ENCODE assay signal across 21 cellular contexts in the genomic region with DNA sequence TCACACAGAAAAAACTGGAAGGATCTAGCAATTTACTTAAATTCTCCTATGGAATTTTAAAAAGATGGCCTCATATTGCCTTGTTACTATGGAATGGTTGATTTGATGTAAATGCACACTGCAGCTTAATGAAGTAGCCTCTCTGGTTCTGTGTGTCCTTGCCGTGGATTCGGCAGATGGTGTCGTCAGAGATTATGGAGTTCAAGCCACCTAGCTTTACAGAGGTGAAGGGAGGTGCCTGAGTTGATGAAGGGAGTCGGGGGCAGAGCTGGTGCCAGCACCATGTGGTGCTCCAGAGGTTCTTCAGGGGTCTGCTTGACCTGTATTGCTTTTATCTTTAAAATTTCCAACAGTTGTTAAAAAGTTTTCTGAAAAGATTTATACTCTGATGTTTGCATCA. TPM values are rescaled to one million over a fixed set of nuclear protein-coding genes. Genes with fewer than 3 reads are reported as not detected.
DNase-seq lines count a peak whose midpoint lies in the region; ATAC-seq and TF ChIP-seq lines count a peak whose summit lies in the region.
"Had no signal": no experiment of that assay in that cellular context is flagged by ENCODE, and none has a peak within 500 bp of the region (broad histone marks: within the 10 kb centered on the region; RNA-seq: fewer than 3 reads in every experiment).

No MANE protein-coding gene starts in this region.

- H3K9me3 ChIP-seq in BLaER1 treated with 17β-estradiol and CSF1 and Interleukin-3, amounts not matched to agents 10 nM and 100 nM (replicated peaks in 1 of 11), result no peaks in the 10 kb centered on the region
- H3K9me3 ChIP-seq in IMR-90 (ENCODE audit: control insufficient read depth, insufficient read depth, low read length), result no peaks in the 10 kb centered on the region
- H3K9me3 ChIP-seq: MG63, SJCRH30 had no signal

- H2BK20ac ChIP-seq in IMR-90 (ENCODE audit: low read depth, low read length), result no peak overlapping the region

- H2BK15ac ChIP-seq in IMR-90 (ENCODE audit: low read depth, low read length), result no peak overlapping the region

- no peak overlapping the region for H2AK5ac ChIP-seq in IMR-90 (ENCODE audit: low read depth, low read length)

- intact Hi-C loops in IMR-90 (cut with micrococcal nuclease), result no loop called here

- no peak overlapping the region for H2BK120ac ChIP-seq in IMR-90 (ENCODE audit: low read depth, low read length)

- H3K9me1 ChIP-seq in IMR-90 (ENCODE audit: insufficient read depth, low read length), result peaks cover 37% of the 10 kb centered on the region

- no TSS peak for BruUV-seq in IMR-90 (replicated peaks; lab: Mats Ljungman, UMichigan)

- peaks cover 40 to 82% of the 10 kb centered on the region in 2 experiments for H3K79me1 ChIP-seq in IMR-90 (ENCODE audit: low read depth in 1 of 2, low read length in 2 of 2)

- H4K5ac ChIP-seq in IMR-90 (ENCODE audit: low read depth, low read length), result 0 out of 2 replicates have a peak overlapping the region, but pooled peaks have one; percentile 41

- H3K4me3 Mint-ChIP-seq in WTC11, result no peak overlapping the region
- H3K4me3 Mint-ChIP-seq in nephron, result no peak overlapping the region
- H3K4me3 Mint-ChIP-seq: B cell; CD4-positive, alpha-beta memory T cell had no signal

- peaks cover 0 to 61% (median 17%) of the 10 kb centered on the region in 11 experiments; a peak in 16 of 22 replicates for H4K20me1 ChIP-seq in BLaER1 treated with 17β-estradiol and CSF1 and Interleukin-3, amounts not matched to agents 10 nM and 100 nM
- peaks cover 34% of the 10 kb centered on the region; the same call in 1 of the 2 replicates for H4K20me1 ChIP-seq in IMR-90 (ENCODE audit: insufficient read depth, low read length)

- dilution Hi-C loops in IMR-90 (cut with HindIII; ENCODE audit: low sequenced_read_pairs, unreplicated experiment), result no loop called here

- TF ChIP-seq CTCF in IMR-90 (conservative IDR thresholded peaks at IDR 0.05; ENCODE audit: low read depth, low read length) (no peak), WTC11 (IDR thresholded peaks at IDR 0.05) (no peak), nephron (IDR thresholded peaks at IDR 0.05; ENCODE audit: unreplicated experiment in 3 of 3) (no peak)

- in situ Hi-C loops in IMR-90 (cut with MboI; ENCODE audit: low sequenced_read_pairs), result no loop called here

- H3K9me3 Mint-ChIP-seq in WTC11 (no peaks in the 10 kb centered on the region), nephron (no peaks in the 10 kb centered on the region)
- H3K9me3 Mint-ChIP-seq: CD4-positive, alpha-beta memory T cell had no signal

- H4K91ac ChIP-seq in IMR-90 (ENCODE audit: insufficient read depth, low read depth, low read length), result no peak overlapping the region; the same call in 1 of the 2 replicates

- no peak overlapping the region for H3K56ac ChIP-seq in IMR-90 (ENCODE audit: extremely low read depth, insufficient read depth, low read length)

- no peak overlapping the region for H2BK5ac ChIP-seq in IMR-90 (ENCODE audit: low read depth, low read length, poor library complexity, severe bottlenecking)

- H4K8ac ChIP-seq in IMR-90 (ENCODE audit: low read depth in 2 of 2, low read length in 2 of 2), result no peak overlapping the region

- H3K4me3 ChIP-seq in BLaER1 treated with 17β-estradiol and CSF1 and Interleukin-3, amounts not matched to agents 10 nM and 100 nM, result no peak overlapping the region
- H3K4me3 ChIP-seq in IMR-90 (ENCODE audit: insufficient read depth, low read depth, low read length), result no peak overlapping the region
- H3K4me3 ChIP-seq: GM12878, MG63, SJCRH30 had no signal

- no peak overlapping the region for H2AK9ac ChIP-seq in IMR-90 (replicated peaks; ENCODE audit: low read depth, low read length, poor library complexity)

- no peaks in the 10 kb centered on the region for H3K27me3 ChIP-seq in BLaER1 treated with 17β-estradiol and CSF1 and Interleukin-3, amounts not matched to agents 10 nM and 100 nM
- H3K27me3 ChIP-seq in IMR-90 (ENCODE audit: control insufficient read depth, insufficient read depth, low read length), result no peaks in the 10 kb centered on the region
- H3K27me3 ChIP-seq: MG63, SJCRH30 had no signal

- ATAC-seq in IMR-90 (ENCODE audit: low read depth), result no peak
- ATAC-seq in WTC11, result no peak
- ATAC-seq in GM21528 (IDR thresholded peaks at IDR 0.05; ENCODE audit: low FRiP score, unreplicated experiment), result no peak
- ATAC-seq: GM12878 had no signal

- H3K23ac ChIP-seq in IMR-90 (ENCODE audit: low read depth, low read length), result no peak overlapping the region

- H3K4me1 Mint-ChIP-seq in WTC11 (peaks cover 48% of the 10 kb centered on the region), nephron (peaks cover 68% of the 10 kb centered on the region)
- H3K4me1 Mint-ChIP-seq: B cell had no signal

- no peak overlapping the region for H2AFZ ChIP-seq in IMR-90 (replicated peaks; ENCODE audit: low read length, poor library complexity)

- DNase-seq in IMR-90 (no peak), WTC11 (ENCODE audit: low spot score) (no peak), islet precursor cell (no peak)
- no peak for DNase-seq in activated naive CD4-positive, alpha-beta T cell treated with Interleukin-2 at 50 U/mL for 16 hours
- DNase-seq: CD4-positive, alpha-beta memory T cell; DND-41; GDM1; GOT3; MG63; NCI-H1092; NCI-H146; NCI-H226; SJCRH30; SW 1271 had no signal

- no peak for TF ChIP-seq RAD21 in IMR-90 (IDR thresholded peaks at IDR 0.05; ENCODE audit: low read length)

- POLR2A ChIA-PET in IMR-90 (lab: Charles Lee; ENCODE audit: unreplicated experiment), result no interaction called here
- POLR2A ChIA-PET in WTC11 (lab: Charles Lee), result no interaction called here

- H3K36me3 Mint-ChIP-seq in WTC11 (no peaks in the 10 kb centered on the region), nephron (ENCODE audit: low read depth) (peaks cover 3% of the 10 kb centered on the region)
- H3K36me3 Mint-ChIP-seq: CD4-positive, alpha-beta memory T cell had no signal

- H3K14ac ChIP-seq in IMR-90 (replicated peaks; ENCODE audit: low read depth, low read length), result no peak overlapping the region; the same call in 1 of the 2 replicates

- CTCF ChIA-PET in IMR-90 (lab: Yijun Ruan, JAX), result no interaction called here
- CTCF ChIA-PET in WTC11 (lab: Charles Lee), result no interaction called here

- 0 out of 2 replicates have a peak overlapping the region, but pooled peaks have one; percentile 34 for H3K27ac Mint-ChIP-seq in WTC11
- peak overlapping the region; percentile 9 to 96 (median 70) for H3K27ac Mint-ChIP-seq in nephron
- H3K27ac Mint-ChIP-seq: B cell; CD4-positive, alpha-beta memory T cell had no signal

- H3K36me3 ChIP-seq in BLaER1 treated with 17β-estradiol and CSF1 and Interleukin-3, amounts not matched to agents 10 nM and 100 nM, result peaks cover 0 to 8% (median 0%) of the 10 kb centered on the region in 11 experiments; a peak in 3 of 22 replicates
- no peaks in the 10 kb centered on the region for H3K36me3 ChIP-seq in IMR-90 (ENCODE audit: control insufficient read depth, insufficient read depth, low read length)

- H3K4me2 ChIP-seq in BLaER1 treated with 17β-estradiol and CSF1 and Interleukin-3, amounts not matched to agents 10 nM and 100 nM, result peak overlapping the region in 6 of 11 experiments; percentile 13 to 95 (median 84); a peak in 6 of 22 replicates
- no peak overlapping the region for H3K4me2 ChIP-seq in IMR-90 (ENCODE audit: low read depth, low read length)
- H3K4me2 ChIP-seq: KMS-11 had no signal

- H3K27ac ChIP-seq in BLaER1 treated with 17β-estradiol and CSF1 and Interleukin-3, amounts not matched to agents 10 nM and 100 nM, result no peak overlapping the region
- H3K27ac ChIP-seq in IMR-90 (ENCODE audit: insufficient read depth, low read length), result no peak overlapping the region
- H3K27ac ChIP-seq: KMS-11, RWPE1, SJCRH30 had no signal

- no peak for TF ChIP-seq POLR2A in IMR-90 (IDR thresholded peaks at IDR 0.05; ENCODE audit: low read depth, low read length)

- peaks cover 69 to 91% (median 76%) of the 10 kb centered on the region in 10 experiments for H3K4me1 ChIP-seq in BLaER1 treated with 17β-estradiol and CSF1 and Interleukin-3, amounts not matched to agents 10 nM and 100 nM
- H3K4me1 ChIP-seq in IMR-90 (ENCODE audit: control insufficient read depth, insufficient read depth, low read length), result peaks cover 35% of the 10 kb centered on the region

- no peak overlapping the region for H3K18ac ChIP-seq in IMR-90 (ENCODE audit: low read depth, low read length)

- no peak overlapping the region for H3K4ac ChIP-seq in IMR-90 (ENCODE audit: low read depth, low read length)

- no CpG with 5 or more reads among the region's 4 CpGs for WGBS in IMR-90 (ENCODE audit: extremely low coverage in 2 of 2, insufficient read length in 1 of 2), 2 experiments

- H3K27me3 Mint-ChIP-seq in WTC11 (ENCODE audit: low read depth) (no peaks in the 10 kb centered on the region), nephron (ENCODE audit: low read depth) (peaks cover 3% of the 10 kb centered on the region)

- no peak overlapping the region for H3K9ac ChIP-seq in BLaER1 treated with 17β-estradiol and CSF1 and Interleukin-3, amounts not matched to agents 10 nM and 100 nM
- H3K9ac ChIP-seq in IMR-90 (ENCODE audit: low read depth, low read length), result no peak overlapping the region
- H3K9ac ChIP-seq: KMS-11 had no signal

TF ChIP-seq in IMR-90, 13 proteins besides CTCF, POLR2A, EP300 and RAD21 (continues in another document):
- no peak for TF ChIP-seq CHD1 (IDR thresholded peaks at IDR 0.05; ENCODE audit: low read depth, low read length)
- no peak for TF ChIP-seq RFX5 (IDR thresholded peaks at IDR 0.05; ENCODE audit: low read depth, low read length)
- TF ChIP-seq NFE2L2 (IDR thresholded peaks at IDR 0.05; ENCODE audit: low read depth, low read length), result no peak

TF ChIP-seq in WTC11, 78 proteins besides CTCF, POLR2A, EP300 and RAD21:
- no peak for TF ChIP-seq ELF4 (CRISPR knock-in tag; IDR thresholded peaks at IDR 0.05; ENCODE audit: low read depth)
- TF ChIP-seq, protein P1, sequence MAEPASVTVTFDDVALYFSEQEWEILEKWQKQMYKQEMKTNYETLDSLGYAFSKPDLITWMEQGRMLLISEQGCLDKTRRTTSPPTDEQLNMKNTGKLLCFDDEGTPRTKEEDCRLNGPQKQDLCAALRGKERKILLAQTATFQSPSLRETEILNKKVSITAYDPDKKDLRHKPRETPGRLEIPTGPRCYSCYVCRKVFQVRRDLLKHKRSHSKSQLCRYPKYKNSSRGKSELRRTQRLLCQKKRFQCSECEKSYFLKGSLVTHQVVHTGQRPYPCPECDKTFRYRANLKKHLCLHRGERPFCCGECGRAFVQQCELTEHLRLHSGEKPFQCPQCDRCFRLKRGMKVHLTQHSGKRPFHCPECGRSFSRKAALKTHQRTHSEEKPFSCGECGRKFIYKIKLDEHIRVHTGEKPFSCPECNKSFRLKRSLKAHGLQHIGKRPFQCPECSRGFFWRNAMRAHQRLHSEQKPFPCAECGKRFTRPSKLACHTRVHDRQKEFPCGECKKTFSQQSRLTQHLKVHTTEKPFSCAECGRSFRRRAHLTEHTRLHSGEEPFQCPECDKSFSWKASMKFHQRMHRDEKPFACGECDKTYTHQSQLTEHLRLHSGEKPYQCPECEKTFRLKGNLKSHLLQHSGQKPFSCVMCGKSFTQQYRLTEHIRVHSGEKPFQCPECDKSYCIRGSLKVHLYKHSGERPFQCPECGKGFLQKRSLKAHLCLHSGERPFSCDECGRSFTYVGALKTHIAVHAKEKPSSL (CRISPR knock-in tag; conservative IDR thresholded peaks at IDR 0.05), result no peak

RNA-seq across cellular contexts. Expression of a gene that starts 48.8 kb away (rescaled TPM):
- total RNA-seq in IMR-90 (2012; rRNA removed) (19.7 and 26.9 TPM in 2 replicates), WTC11 (2021) (14.3 to 15.6 TPM (median 14.5 TPM) in 3 replicates)
- polyA plus RNA-seq in IMR-90 (2012; rRNA removed), result 25.0 and 28.1 TPM in 2 replicates
- 10.0 and 11.4 TPM in 2 replicates for polyA plus RNA-seq in IMR-90 (2012; cell fraction: cytosol; rRNA removed)
- polyA plus RNA-seq in IMR-90 (2012; cell fraction: nucleus; rRNA removed; ENCODE audit: low replicate concordance), result 23.8 and 56.1 TPM in 2 replicates
- total RNA-seq: B cell; CD4-positive, alpha-beta memory T cell had no signal
- polyA plus RNA-seq: CD4-positive, alpha-beta memory T cell had no signal
